ENCODE assay signal across 1 cellular context in genomic region chr10:45594276-45595157, GRCh38.
TF ChIP-seq lines count a peak whose summit lies in the region.

No MANE protein-coding gene starts in this region.

TF ChIP-seq in HEK293, 187 proteins besides CTCF, POLR2A, EP300 and RAD21 (continued from another document and continues in another):
- TF ChIP-seq ZNF391 (tag by site-specific recombination; IDR thresholded peaks at IDR 0.05; ENCODE audit: borderline replicate concordance, low read depth) (peak; percentile 63; the same call in 1 of the 2 replicates), ATF2 (tag by site-specific recombination; IDR thresholded peaks at IDR 0.05; ENCODE audit: low read depth) (no peak), ZNF223 (tag by site-specific recombination; IDR thresholded peaks at IDR 0.05) (no peak), KLF1 (tag by site-specific recombination; IDR thresholded peaks at IDR 0.05) (peak; percentile 94), ZNF26 (tag by site-specific recombination; IDR thresholded peaks at IDR 0.05) (no peak), ZNF114 (tag by site-specific recombination; IDR thresholded peaks at IDR 0.05) (no peak), KLF10 (tag by site-specific recombination; IDR thresholded peaks at IDR 0.05) (peak; percentile 99), ZNF677 (tag by site-specific recombination; IDR thresholded peaks at IDR 0.05) (no peak), PRDM4 (tag by site-specific recombination; IDR thresholded peaks at IDR 0.05) (peak; percentile 24; the same call in 1 of the 2 replicates), SP7 (tag by site-specific recombination; IDR thresholded peaks at IDR 0.05) (peak; percentile 80), ZNF776 (tag by site-specific recombination; IDR thresholded peaks at IDR 0.05; ENCODE audit: borderline replicate concordance) (no peak), ZNF416 (tag by site-specific recombination; IDR thresholded peaks at IDR 0.05) (no peak), ZNF184 (tag by site-specific recombination; IDR thresholded peaks at IDR 0.05) (no peak), ZEB2 (tag by site-specific recombination; IDR thresholded peaks at IDR 0.05) (0 out of 2 replicates have a peak, but pooled peaks have one; percentile 54), ZNF645 (tag by site-specific recombination; IDR thresholded peaks at IDR 0.05) (no peak), ZNF571 (tag by site-specific recombination; IDR thresholded peaks at IDR 0.05) (no peak), PRDM1 (tag by site-specific recombination; IDR thresholded peaks at IDR 0.05) (no peak; the same call in 1 of the 2 replicates), HOXD13 (CRISPR knock-in tag; IDR thresholded peaks at IDR 0.05; ENCODE audit: borderline replicate concordance) (no peak), ZBTB21 (tag by site-specific recombination; IDR thresholded peaks at IDR 0.05) (peak; percentile 23; the same call in 1 of the 2 replicates), ZNF623 (tag by site-specific recombination; IDR thresholded peaks at IDR 0.05) (no peak), ZBTB49 (tag by site-specific recombination; IDR thresholded peaks at IDR 0.05; ENCODE audit: low read depth) (no peak), RBAK (tag by site-specific recombination; IDR thresholded peaks at IDR 0.05) (no peak), ZNF621 (tag by site-specific recombination; IDR thresholded peaks at IDR 0.05) (no peak), ZNF423 (tag by site-specific recombination; IDR thresholded peaks at IDR 0.05) (no peak), ZNF626 (tag by site-specific recombination; IDR thresholded peaks at IDR 0.05) (no peak), ZFP3 (tag by site-specific recombination; IDR thresholded peaks at IDR 0.05; ENCODE audit: low read depth) (no peak), ZNF18 (tag by site-specific recombination; IDR thresholded peaks at IDR 0.05) (peak; percentile 81), ELK4 (IDR thresholded peaks at IDR 0.05; ENCODE audit: borderline replicate concordance, low read depth, low read length) (no peak), ZNF488 (tag by site-specific recombination; IDR thresholded peaks at IDR 0.05) (no peak), ZNF10 (tag by site-specific recombination; IDR thresholded peaks at IDR 0.05) (peak; percentile 57; the same call in 1 of the 2 replicates), ZNF692 (tag by site-specific recombination; IDR thresholded peaks at IDR 0.05) (peak; percentile 83), ZNF777 (tag by site-specific recombination; IDR thresholded peaks at IDR 0.05; ENCODE audit: borderline replicate concordance) (no peak), ZNF155 (tag by site-specific recombination; IDR thresholded peaks at IDR 0.05) (no peak), ZNF2 (tag by site-specific recombination; IDR thresholded peaks at IDR 0.05) (no peak), HOXC10 (CRISPR knock-in tag; IDR thresholded peaks at IDR 0.05) (no peak), ZNF292 (tag by site-specific recombination; IDR thresholded peaks at IDR 0.05; ENCODE audit: borderline replicate concordance, low read depth) (no peak), ZNF530 (tag by site-specific recombination; IDR thresholded peaks at IDR 0.05; ENCODE audit: low read depth) (no peak), ZFHX2 (tag by site-specific recombination; conservative IDR thresholded peaks at IDR 0.05) (peak; percentile 91), ZNF341 (tag by site-specific recombination; IDR thresholded peaks at IDR 0.05; ENCODE audit: low read depth) (peak; percentile 87), INSM2 (tag by site-specific recombination; IDR thresholded peaks at IDR 0.05) (peak; percentile 85), ZNF169 (tag by site-specific recombination; IDR thresholded peaks at IDR 0.05) (no peak), SALL2 (tag by site-specific recombination; IDR thresholded peaks at IDR 0.05; ENCODE audit: borderline replicate concordance) (no peak), KLF7 (tag by site-specific recombination; IDR thresholded peaks at IDR 0.05; ENCODE audit: borderline replicate concordance) (peak; percentile 96), MZF1 (tag by site-specific recombination; IDR thresholded peaks at IDR 0.05; ENCODE audit: borderline replicate concordance) (no peak), ZNF426 (tag by site-specific recombination; IDR thresholded peaks at IDR 0.05) (no peak), ZNF792 (tag by site-specific recombination; IDR thresholded peaks at IDR 0.05) (peak; percentile 95), ZNF548 (tag by site-specific recombination; IDR thresholded peaks at IDR 0.05) (no peak), ZNF785 (tag by site-specific recombination; IDR thresholded peaks at IDR 0.05) (peak; percentile 69; the same call in 1 of the 2 replicates), WT1 (tag by site-specific recombination; IDR thresholded peaks at IDR 0.05) (peak; percentile 84), GLI4 (tag by site-specific recombination; IDR thresholded peaks at IDR 0.05) (no peak), ZBTB48 (tag by site-specific recombination; IDR thresholded peaks at IDR 0.05) (no peak)
